In genomic region chr9:129036241-129036922, GRCh38 we compare ENCODE assay signal across 8 cellular contexts. TPM values are rescaled to one million over a fixed set of nuclear protein-coding genes. Genes with fewer than 3 reads are reported as not detected.
DNase-seq lines count a peak whose midpoint lies in the region; ATAC-seq, FAIRE-seq and TF ChIP-seq lines count a peak whose summit lies in the region.

MIGA2 (plus strand) TSS chr9:129036626; CDS start chr9:129040595, 3,969 bp downstream.

- peak; percentile 89 for ATAC-seq in GM21526 (IDR thresholded peaks at IDR 0.05; ENCODE audit: low FRiP score, unreplicated experiment)

- peaks cover 17% of the 10 kb centered on the region for H3K79me2 ChIP-seq in OCI-LY7 (ENCODE audit: insufficient read depth, low read depth, low read length)

- FAIRE-seq in D721Med (lab: Jason Lieb, UNC) = no peak

- no peaks in the 10 kb centered on the region for H3K27me3 ChIP-seq in mononuclear cell (ENCODE audit: insufficient read depth, low read length)

- peak within 1 kb of the TSS; percentile 86 for H2AFZ ChIP-seq in OCI-LY7 (ENCODE audit: low read length)

- no peak within 1 kb of the TSS for H3K27ac ChIP-seq in OCI-LY7 (ENCODE audit: low read depth, low read length, poor library complexity, severe bottlenecking)

- POLR2A ChIA-PET in OCI-LY7 (lab: Charles Lee) = interaction anchor here (0.9 to 1.4 kb wide), 3 partner anchors 9 to 45 kb away, joined by 3 to 5 read pairs (median 3); partner anchors contain the start of gene DOLPP1

- H3K4me3 ChIP-seq in OCI-LY7 (ENCODE audit: low read depth, low read length, poor library complexity, severe bottlenecking) (peak within 1 kb of the TSS; percentile 95), mononuclear cell (ENCODE audit: low read length) (peak within 1 kb of the TSS; percentile 80)

- TF ChIP-seq CTCF in D721Med (IDR thresholded peaks at IDR 0.05; ENCODE audit: insufficient read depth, missing control alignments) (no peak), OCI-LY7 (conservative IDR thresholded peaks at IDR 0.05; ENCODE audit: low read length) (no peak)

- CTCF ChIA-PET in OCI-LY7 (lab: Charles Lee; ENCODE audit: unreplicated experiment) = interaction anchor here (0.6 kb wide), 1 partner anchor 8 kb away, joined by 3 read pairs; no protein-coding TSS in a partner anchor

- peaks cover 9% of the 10 kb centered on the region for H3K36me3 ChIP-seq in OCI-LY7 (ENCODE audit: insufficient read depth, low read length)

- H3K9me3 ChIP-seq in OCI-LY7 (ENCODE audit: low read length) (no peaks in the 10 kb centered on the region), mononuclear cell (ENCODE audit: low read depth, low read length) (no peaks in the 10 kb centered on the region)

- peak within 1 kb of the TSS; percentile 98 for H3K4me2 ChIP-seq in OCI-LY7 (ENCODE audit: low read length)

- no TSS peak for BruUV-seq in OCI-LY7 (replicated peaks; lab: Mats Ljungman, UMichigan)

- intact Hi-C loops in OCI-LY7 (cut with micrococcal nuclease; ENCODE audit: unreplicated experiment) = no loop called here

- DNase-seq in D721Med (ENCODE audit: insufficient read length, low spot score) (peak; percentile 97), HuH-7.5 (ENCODE audit: low spot score) (peak; percentile 99), OCI-LY7 (ENCODE audit: low spot score) (peak; percentile 99), activated T-cell treated with anti-CD3 and anti-CD28 coated beads for 24 hours (ENCODE audit: low read depth) (peak; percentile 92), epidermal melanocyte (ENCODE audit: insufficient read length, low spot score) (peak; percentile 100)
- peak; percentile 84 to 90 for DNase-seq in stimulated activated CD8-positive, alpha-beta memory T cell treated with anti-CD3 and anti-CD28 coated beads, Interleukin-4, amount 100 ng/mL, for 1 hour (ENCODE audit: low read depth in 2 of 2, low spot score in 1 of 2)

- H3K4me1 ChIP-seq in OCI-LY7 (ENCODE audit: insufficient read depth, low read length, poor library complexity, severe bottlenecking) = peaks cover 22% of the 10 kb centered on the region
- H3K4me1 ChIP-seq in mononuclear cell (ENCODE audit: insufficient read depth, low read length) = peaks cover 24% of the 10 kb centered on the region

- peaks cover 4% of the 10 kb centered on the region; the same call in 1 of the 2 replicates for H4K20me1 ChIP-seq in OCI-LY7 (ENCODE audit: insufficient read depth, low read length)

- H3K9me2 ChIP-seq in OCI-LY7 (ENCODE audit: insufficient read depth, low read length) = no peaks in the 10 kb centered on the region

RNA-seq across cellular contexts. Expression of gene MIGA2, which starts in this region (rescaled TPM):
- 27.7 and 29.2 TPM in 2 replicates for total RNA-seq in OCI-LY7 (2014; rRNA removed; shearing (Covaris generic))
- total RNA-seq in OCI-LY7 (2022) = 36.9 and 37.7 TPM in 2 replicates
- 22.7 TPM for total RNA-seq in mononuclear cell
